ENCODE assay signal across 26 cellular contexts in the genomic region with DNA sequence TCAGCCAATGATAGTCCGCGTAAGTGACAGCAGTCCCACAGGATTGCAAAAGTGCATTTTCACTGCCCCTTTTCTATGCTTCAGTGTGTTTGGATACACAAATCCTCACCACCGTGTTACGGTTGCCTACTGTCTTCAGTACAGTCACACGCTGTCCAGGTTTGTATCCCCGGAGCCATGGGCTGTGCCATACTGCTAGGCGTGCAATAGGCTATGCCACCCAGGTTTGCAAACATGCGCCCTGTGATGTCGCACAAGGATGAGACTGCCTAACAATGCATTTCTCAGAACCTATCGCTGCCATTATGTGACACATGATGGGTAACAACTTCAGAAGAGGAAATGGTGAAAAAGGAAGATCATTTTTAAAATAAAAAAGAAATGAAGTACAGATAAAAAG. TPM values are rescaled to one million over a fixed set of nuclear protein-coding genes. Genes with fewer than 3 reads are reported as not detected.
A peak's percentile ranks its signal among the peaks of the same experiment; 100 is the strongest.
DNase-seq lines count a peak whose midpoint lies in the region; ATAC-seq, FAIRE-seq and TF ChIP-seq lines count a peak whose summit lies in the region.
"Had no signal": no experiment of that assay in that cellular context is flagged by ENCODE, and none has a peak within 500 bp of the region (broad histone marks: within the 10 kb centered on the region; RNA-seq: fewer than 3 reads in every experiment).

No MANE protein-coding gene starts in this region.

- POLR2A ChIA-PET in H1 (lab: Charles Lee; ENCODE audit: partially characterized antibody), result interaction anchor here (0.6 to 1.6 kb wide), 2 partner anchors 13 to 34 kb away, joined by 4 read pairs; no protein-coding TSS in a partner anchor

- H4K20me1 ChIP-seq in GM23338 (replicated peaks; ENCODE audit: insufficient read depth) (peaks cover 13% of the 10 kb centered on the region; the same call in 1 of the 2 replicates), H1 (replicated peaks in 1 of 2; ENCODE audit: control insufficient read depth in 1 of 2, insufficient read depth in 2 of 2, low read length in 2 of 2) (peaks cover 5 to 14% of the 10 kb centered on the region in 2 experiments)

- H2AK5ac ChIP-seq in H1 (ENCODE audit: low read depth, low read length), result no peak overlapping the region

- CTCF ChIA-PET in H1 (lab: Charles Lee; ENCODE audit: partially characterized antibody), result interaction anchor here (1.4 kb wide), 1 partner anchor 10 kb away, joined by 3 read pairs; no protein-coding TSS in a partner anchor

- no peak overlapping the region for H3K23ac ChIP-seq in H1 (ENCODE audit: insufficient read length)

- no peak overlapping the region for H4K5ac ChIP-seq in H1 (ENCODE audit: insufficient read length, low read depth, low read length)

- ATAC-seq in GM23338, result no peak
- no peak for ATAC-seq in HG02588 (IDR thresholded peaks at IDR 0.05; ENCODE audit: unreplicated experiment)
- ATAC-seq in GM18520 (IDR thresholded peaks at IDR 0.05; ENCODE audit: unreplicated experiment), result no peak
- ATAC-seq: CD8-positive, alpha-beta T cell; Right ventricle myocardium inferior; SK-N-SH treated with all-trans-retinoic acid at 6 μM for 48 hours had no signal

- H2BK120ac ChIP-seq in H1 (replicated peaks; ENCODE audit: low read depth, low read length), result no peak overlapping the region

- no peak overlapping the region for H2BK12ac ChIP-seq in H1 (ENCODE audit: low read depth, low read length)

- peak overlapping the region; percentile 65; the same call in 1 of the 2 replicates for H4K8ac ChIP-seq in H1 (ENCODE audit: extremely low read depth, insufficient read depth, low read length)

- TF ChIP-seq CTCF in GM23338 (conservative IDR thresholded peaks at IDR 0.05; ENCODE audit: low read depth in 2 of 2), result no peak
- TF ChIP-seq CTCF in H1 (IDR thresholded peaks at IDR 0.05; ENCODE audit: control extremely low read depth in 1 of 3, insufficient read depth in 1 of 3, low read depth in 1 of 3, low read length in 3 of 3), result no peak
- TF ChIP-seq CTCF in HFFc6 (IDR thresholded peaks at IDR 0.05), result no peak

- H3K79me1 ChIP-seq in H1 (ENCODE audit: low read depth, low read length), result peaks cover 3% of the 10 kb centered on the region

- H3K4me1 Mint-ChIP-seq in GM23338 (peaks cover 18% of the 10 kb centered on the region), HFFc6 (ENCODE audit: low read depth) (no peaks in the 10 kb centered on the region)

- H3K23me2 ChIP-seq in H1 (ENCODE audit: low read depth, low read length), result no peaks in the 10 kb centered on the region

- H3K79me2 ChIP-seq in GM23338 (replicated peaks; ENCODE audit: insufficient read depth) (peaks cover 59% of the 10 kb centered on the region), H1 (ENCODE audit: control insufficient read depth in 1 of 2, insufficient read depth in 2 of 2, low read length in 2 of 2) (peaks cover 0 to 23% of the 10 kb centered on the region in 2 experiments; a peak in 2 of 4 replicates)

- no peak overlapping the region for H3K4me3 ChIP-seq in GM23338
- no peak overlapping the region for H3K4me3 ChIP-seq in H1 (ENCODE audit: extremely low read depth in 1 of 4, insufficient read depth in 2 of 4, low read depth in 3 of 4, low read length in 4 of 4)
- H3K4me3 ChIP-seq: PC-9, SJCRH30 had no signal

- H3K9me3 ChIP-seq in H1 (ENCODE audit: insufficient read depth in 2 of 2, low read depth in 1 of 2, low read length in 1 of 2), result no peaks in the 10 kb centered on the region
- H3K9me3 ChIP-seq: SJCRH30 had no signal

- 94% methylated on average over 10 of the region's 10 CpGs; no CpG with 5 or more reads in 1 of the 2 experiments for WGBS in H1 (ENCODE audit: extremely low coverage in 1 of 2, insufficient coverage in 1 of 2, insufficient read length in 1 of 2, insufficient replicate concordance in 2 of 2, low coverage in 1 of 2, low lambda C conversion rate in 2 of 2, missing lambda C conversion rate in 1 of 2), 2 experiments

- TF ChIP-seq RAD21 in H1 (IDR thresholded peaks at IDR 0.05 in 1 of 2, conservative IDR thresholded peaks at IDR 0.05 in 1 of 2; ENCODE audit: low read depth in 2 of 2, low read length in 2 of 2), result no peak

- FAIRE-seq in H1 (lab: Jason Lieb, UNC), result no peak
- FAIRE-seq: HTR-8/SVneo had no signal

- peaks cover 9% of the 10 kb centered on the region for H3K27me3 Mint-ChIP-seq in GM23338 (ENCODE audit: insufficient read depth, low read depth, poor library complexity)
- H3K27me3 Mint-ChIP-seq in HFFc6 (ENCODE audit: insufficient read depth), result no peaks in the 10 kb centered on the region

- H3K4me3 Mint-ChIP-seq in GM23338 (no peak overlapping the region), HFFc6 (no peak overlapping the region)
- H3K4me3 Mint-ChIP-seq: CD8-positive, alpha-beta T cell had no signal

- H3K27me3 ChIP-seq in GM23338 (ENCODE audit: insufficient read depth), result no peaks in the 10 kb centered on the region
- H3K27me3 ChIP-seq in H1 (replicated peaks in 1 of 4; ENCODE audit: control insufficient read depth in 3 of 4, extremely low read depth in 1 of 4, insufficient read depth in 3 of 4, low read length in 3 of 4), result no peaks in the 10 kb centered on the region
- H3K27me3 ChIP-seq: SJCRH30 had no signal

- H3K9me2 ChIP-seq in GM23338 (ENCODE audit: insufficient read depth), result no peaks in the 10 kb centered on the region

- H3K36me3 ChIP-seq in GM23338 (ENCODE audit: insufficient read depth) (peaks cover 29% of the 10 kb centered on the region), H1 (ENCODE audit: control insufficient read depth in 2 of 4, insufficient read depth in 4 of 4, low read length in 3 of 4) (peaks cover 2 to 43% (median 11%) of the 10 kb centered on the region in 4 experiments; a peak in 5 of 8 replicates)

- H3K36me3 Mint-ChIP-seq in GM23338 (ENCODE audit: low read depth) (peaks cover 55% of the 10 kb centered on the region), HFFc6 (ENCODE audit: low read depth) (peaks cover 31% of the 10 kb centered on the region)

- no peak overlapping the region for H2AFZ ChIP-seq in GM23338
- H2AFZ ChIP-seq in H1 (ENCODE audit: low read length), result no peak overlapping the region
- H2AFZ ChIP-seq: PC-9 had no signal

- no peak overlapping the region for H4K91ac ChIP-seq in H1 (replicated peaks; ENCODE audit: insufficient read length, low read length)

- TF ChIP-seq POLR2A in H1 (IDR thresholded peaks at IDR 0.05; ENCODE audit: control extremely low read depth in 1 of 2, low read depth in 2 of 2, low read length in 2 of 2), result no peak

- no peak overlapping the region for H3K18ac ChIP-seq in H1 (ENCODE audit: extremely low read depth, low read length)

- H2BK15ac ChIP-seq in H1 (ENCODE audit: low read length), result no peak overlapping the region

- intact Hi-C loops in posterior vena cava (cut with DNase I), result no loop called here

- no peak overlapping the region for H3K14ac ChIP-seq in H1 (ENCODE audit: insufficient read length)

- TF ChIP-seq EP300 in H1 (IDR thresholded peaks at IDR 0.05; ENCODE audit: borderline replicate concordance in 1 of 2, low read depth in 2 of 2, low read length in 2 of 2), result no peak

- peaks cover 12% of the 10 kb centered on the region for H3K4me1 ChIP-seq in GM23338 (ENCODE audit: insufficient read depth)
- peaks cover 0 to 15% (median 5%) of the 10 kb centered on the region in 4 experiments; a peak in 6 of 7 replicates for H3K4me1 ChIP-seq in H1 (replicated peaks in 1 of 4; ENCODE audit: control insufficient read depth in 3 of 4, insufficient read depth in 4 of 4, low read length in 3 of 4)
- H3K4me1 ChIP-seq: SJCRH30 had no signal

- no peak overlapping the region for H3K9ac ChIP-seq in H1 (replicated peaks in 1 of 4; ENCODE audit: extremely low read depth in 1 of 4, low read depth in 3 of 4, low read length in 3 of 4)

- no peak overlapping the region for H3K27ac Mint-ChIP-seq in GM23338
- H3K27ac Mint-ChIP-seq in HFFc6, result no peak overlapping the region
- H3K27ac Mint-ChIP-seq: CD8-positive, alpha-beta T cell had no signal

- H2BK20ac ChIP-seq in H1 (ENCODE audit: low read length), result no peak overlapping the region

- H3K56ac ChIP-seq in H1 (replicated peaks; ENCODE audit: insufficient read length, low read depth, low read length), result no peak overlapping the region

- H3K4me2 ChIP-seq in GM23338, result no peak overlapping the region
- H3K4me2 ChIP-seq in H1 (ENCODE audit: insufficient read depth in 1 of 2, low read depth in 2 of 2, low read length in 2 of 2), result no peak overlapping the region
- H3K4me2 ChIP-seq: PC-9 had no signal

- H3K27ac ChIP-seq in GM23338 (ENCODE audit: low read depth) (peak overlapping the region; percentile 78), H1 (ENCODE audit: low read depth, low read length) (no peak overlapping the region)
- H3K27ac ChIP-seq: PC-9, SJCRH30 had no signal

- H3K9me3 Mint-ChIP-seq in GM23338 (no peaks in the 10 kb centered on the region), HFFc6 (no peaks in the 10 kb centered on the region)
- H3K9me3 Mint-ChIP-seq: CD8-positive, alpha-beta T cell had no signal

- H3F3A ChIP-seq in GM23338 (replicated peaks; ENCODE audit: low read depth), result peaks cover 11% of the 10 kb centered on the region; the same call in 1 of the 2 replicates

- no peak overlapping the region for H3K4ac ChIP-seq in H1 (replicated peaks; ENCODE audit: insufficient read length, low read depth, low read length)

- DNase-seq in GM23338 (ENCODE audit: low spot score), result no peak
- DNase-seq in NCI-H69 (lab: John Stamatoyannopoulos, UW), result peak; percentile 24
- DNase-seq in H1 (ENCODE audit: low read depth in 1 of 2, low spot score in 2 of 2), result no peak
- peak; percentile 51 for DNase-seq in posterior vena cava (ENCODE audit: low spot score)
- DNase-seq in HFFc6, result no peak
- DNase-seq: CD8-positive, alpha-beta T cell; DMS 273 treated with DMSO at 0.1 percent for 48 hours; DMS79 treated with DMSO at 0.1 percent for 48 hours; GF-D8; KBM-7; NCI-H1092; NCI-H1417 treated with DMSO at 0.1 percent for 48 hours; NCI-H1694 treated with DMSO at 0.1 percent for 48 hours; NCI-H2081; NCI-H345; NCI-H510A treated with DMSO at 0.1 percent for 48 hours; NCI-H774; PC-9; SJCRH30; T-helper 2 cell had no signal

- 0 out of 2 replicates have a peak overlapping the region, but pooled peaks have one; percentile 27 for H2BK5ac ChIP-seq in H1 (ENCODE audit: low read depth, low read length)

RNA-seq across cellular contexts. Expression of a gene that starts 16.8 kb away (rescaled TPM):
- 0.80 and 1.3 TPM in 2 replicates for total RNA-seq in GM23338 (2014; rRNA removed; shearing (Covaris generic))
- polyA plus RNA-seq in GM23338 (2016; fragmentation: Nextera tagmentation; extraction: Ambion mirVana) (0.96 and 1.0 TPM in 2 replicates), H1 (2011; rRNA removed) (0.74 and 1.3 TPM in 2 replicates)
- 1.7 and 2.0 TPM in 2 replicates for total RNA-seq in H1 (2021; fragmentation: NEBNext Ultra II Directional; extraction: Animal tissue kit (Norgen Biotek cat#: 25700))
- polyA plus RNA-seq in H1 (2011; cell fraction: cytosol; rRNA removed), result 1.0 TPM
- 1.5 TPM for polyA plus RNA-seq in H1 (2011; cell fraction: nucleus; rRNA removed)
- polyA plus RNA-seq in H1 (2012, experiment 1 of 2), result 0.77 to 1.4 TPM (median 1.2 TPM) in 4 replicates
- 0.49 TPM for polyA plus RNA-seq in H1 (2012, experiment 2 of 2)
- 0.75 TPM for polyA plus RNA-seq in H1 (2013, experiment 1 of 2)
- 0.52 TPM for polyA plus RNA-seq in H1 (2013, experiment 2 of 2)
- 0.34 and 0.76 TPM in 2 replicates for polyA minus RNA-seq in H1 (2011; rRNA and poly(A)+ RNA removed)
- not detected for polyA minus RNA-seq in H1 (2011; cell fraction: cytosol; rRNA and poly(A)+ RNA removed)
- 1.6 TPM for polyA minus RNA-seq in H1 (2011; cell fraction: nucleus; rRNA and poly(A)+ RNA removed)
- total RNA-seq in posterior vena cava, result 1 to 10 TPM; 1.2 to 1.6 TPM
- 1 to 10 TPM; 1.0 to 2.0 (median 1.5) TPM for total RNA-seq in HFFc6 (2021; fragmentation: NEBNext Ultra II Directional; extraction: Animal tissue kit (Norgen Biotek cat#: 25700))
- total RNA-seq: RPMI7951 had no signal

RNA-seq across cellular contexts. Expression of a gene that starts 20.4 kb away (rescaled TPM):
- total RNA-seq in GM23338 (2014; rRNA removed; shearing (Covaris generic)), result 25.7 and 38.0 TPM in 2 replicates
- polyA plus RNA-seq in GM23338 (2016; fragmentation: Nextera tagmentation; extraction: Ambion mirVana) (12.3 and 12.5 TPM in 2 replicates), H1 (2011; rRNA removed) (19.5 and 22.6 TPM in 2 replicates)
- total RNA-seq in H1 (2021; fragmentation: NEBNext Ultra II Directional; extraction: Animal tissue kit (Norgen Biotek cat#: 25700)), result 35.2 and 35.3 TPM in 2 replicates
- polyA plus RNA-seq in H1 (2011; cell fraction: cytosol; rRNA removed), result 24.4 TPM
- polyA plus RNA-seq in H1 (2011; cell fraction: nucleus; rRNA removed), result 30.3 TPM
- polyA plus RNA-seq in H1 (2012, experiment 1 of 2), result 20.2 to 29.9 TPM (median 25.7 TPM) in 4 replicates
- 7.8 TPM for polyA plus RNA-seq in H1 (2012, experiment 2 of 2)
- 20.0 TPM for polyA plus RNA-seq in H1 (2013, experiment 1 of 2)
- 19.6 TPM for polyA plus RNA-seq in H1 (2013, experiment 2 of 2)
- 28.8 and 30.9 TPM in 2 replicates for polyA minus RNA-seq in H1 (2011; rRNA and poly(A)+ RNA removed)
- polyA minus RNA-seq in H1 (2011; cell fraction: cytosol; rRNA and poly(A)+ RNA removed), result 8.8 TPM
- 25.0 TPM for polyA minus RNA-seq in H1 (2011; cell fraction: nucleus; rRNA and poly(A)+ RNA removed)
- 10 to 100 TPM; 12.7 to 16.9 TPM for total RNA-seq in posterior vena cava
- 1 to 10 TPM; 7.6 to 9.3 (median 9.0) TPM for total RNA-seq in HFFc6 (2021; fragmentation: NEBNext Ultra II Directional; extraction: Animal tissue kit (Norgen Biotek cat#: 25700))

Comparison
In these comparisons a context has a peak if more than half of its experiments do, and no peak if none do; other contexts are left out.
1. DNase-seq: peak in NCI-H69 (single experiment) and posterior vena cava (single experiment); none in GM23338 (single experiment), H1 (0 of 2) and HFFc6 (single experiment).